In genomic region chr17:57941384-57942370, GRCh38 we compare ENCODE assay signal across 11 cellular contexts. TPM values are rescaled to one million over a fixed set of nuclear protein-coding genes. Genes with fewer than 3 reads are reported as not detected.
A peak's percentile ranks its signal among the peaks of the same experiment; 100 is the strongest.
DNase-seq lines count a peak whose midpoint lies in the region; ATAC-seq and TF ChIP-seq lines count a peak whose summit lies in the region.
"Had no signal": no experiment of that assay in that cellular context is flagged by ENCODE, and none has a peak within 500 bp of the region (broad histone marks: within the 10 kb centered on the region; RNA-seq: fewer than 3 reads in every experiment).

No MANE protein-coding gene starts in this region.

- H3K79me2 ChIP-seq in OCI-LY7 (ENCODE audit: insufficient read depth, low read depth, low read length) = no peaks in the 10 kb centered on the region
- peaks cover 74% of the 10 kb centered on the region for H3K79me2 ChIP-seq in hepatocyte

- H3K4me1 Mint-ChIP-seq in T-helper 17 cell = peaks cover 13% of the 10 kb centered on the region
- peaks cover 32% of the 10 kb centered on the region for H3K4me1 Mint-ChIP-seq in stimulated activated naive CD8-positive, alpha-beta T cell treated with anti-CD3 and anti-CD28 coated beads, Interleukin-15, amount 100 ng/mL, for 72 hours

- BruUV-seq in OCI-LY7 (replicated peaks; lab: Mats Ljungman, UMichigan) = no TSS peak

- POLR2A ChIA-PET in OCI-LY7 (lab: Charles Lee) = interaction anchor here (0.6 to 1.0 kb wide), 4 partner anchors 37 to 117 kb away, joined by 3 to 4 read pairs (median 3); no protein-coding TSS in a partner anchor

- DNase-seq in OCI-LY7 (ENCODE audit: low spot score) = no peak
- peak; percentile 57 for DNase-seq in islet precursor cell
- no peak for DNase-seq in T-helper 17 cell
- no peak for DNase-seq in stimulated activated naive CD8-positive, alpha-beta T cell treated with anti-CD3 and anti-CD28 coated beads, Interleukin-15, amount 100 ng/mL, for 72 hours
- no peak for DNase-seq in hepatocyte (ENCODE audit: low spot score)
- DNase-seq: CD4-positive, alpha-beta T cell; midbrain; Peyer's patch had no signal

- no peak for TF ChIP-seq CTCF in OCI-LY7 (conservative IDR thresholded peaks at IDR 0.05; ENCODE audit: low read length)
- no peak for TF ChIP-seq CTCF in hepatocyte (IDR thresholded peaks at IDR 0.05; ENCODE audit: poor library complexity)

- H3K9me3 ChIP-seq in BLaER1 treated with 17β-estradiol and CSF1 and Interleukin-3, amounts not matched to agents 10 nM and 100 nM (replicated peaks in 1 of 11) = no peaks in the 10 kb centered on the region
- H3K9me3 ChIP-seq in OCI-LY7 (ENCODE audit: low read length) (no peaks in the 10 kb centered on the region), T-helper 17 cell (ENCODE audit: control insufficient read depth, low read length, poor library complexity, severe bottlenecking) (no peaks in the 10 kb centered on the region), hepatocyte (ENCODE audit: low read depth) (no peaks in the 10 kb centered on the region)
- H3K9me3 ChIP-seq: Peyer's patch had no signal

- H3K9me2 ChIP-seq in OCI-LY7 (ENCODE audit: insufficient read depth, low read length) (no peaks in the 10 kb centered on the region), hepatocyte (replicated peaks; ENCODE audit: insufficient read depth) (no peaks in the 10 kb centered on the region)

- peaks cover 0 to 36% (median 0%) of the 10 kb centered on the region in 11 experiments; a peak in 5 of 22 replicates for H4K20me1 ChIP-seq in BLaER1 treated with 17β-estradiol and CSF1 and Interleukin-3, amounts not matched to agents 10 nM and 100 nM
- no peaks in the 10 kb centered on the region; the same call in 1 of the 2 replicates for H4K20me1 ChIP-seq in OCI-LY7 (ENCODE audit: insufficient read depth, low read length)
- H4K20me1 ChIP-seq in hepatocyte (ENCODE audit: insufficient read depth, poor library complexity, severe bottlenecking) = no peaks in the 10 kb centered on the region

- WGBS in hepatocyte (ENCODE audit: low lambda C conversion rate, missing lambda C conversion rate) = 78% methylated on average over 10 of the region's 10 CpGs

- H3K4me3 Mint-ChIP-seq in T-helper 17 cell = no peak overlapping the region
- no peak overlapping the region for H3K4me3 Mint-ChIP-seq in stimulated activated naive CD8-positive, alpha-beta T cell treated with anti-CD3 and anti-CD28 coated beads, Interleukin-15, amount 100 ng/mL, for 72 hours
- H3K4me3 Mint-ChIP-seq: CD4-positive, alpha-beta T cell had no signal

- H3K4me2 ChIP-seq in BLaER1 treated with 17β-estradiol and CSF1 and Interleukin-3, amounts not matched to agents 10 nM and 100 nM = peak overlapping the region; percentile 74 to 94 (median 86)
- H3K4me2 ChIP-seq in OCI-LY7 (ENCODE audit: low read length) (peak overlapping the region; percentile 70), hepatocyte (no peak overlapping the region)

- H3K27ac ChIP-seq in BLaER1 treated with 17β-estradiol and CSF1 and Interleukin-3, amounts not matched to agents 10 nM and 100 nM = peak overlapping the region in 6 of 11 experiments; percentile 70 to 92 (median 84); a peak in 13 of 22 replicates
- H3K27ac ChIP-seq in OCI-LY7 (ENCODE audit: low read depth, low read length, poor library complexity, severe bottlenecking) (no peak overlapping the region), rectal smooth muscle tissue (ENCODE audit: low read depth, low read length) (peak overlapping the region; percentile 98), hepatocyte (no peak overlapping the region)

- ATAC-seq in T-helper 17 cell (no peak), HG03378 (IDR thresholded peaks at IDR 0.05; ENCODE audit: unreplicated experiment) (no peak)
- no peak for ATAC-seq in stimulated activated naive CD8-positive, alpha-beta T cell treated with anti-CD3 and anti-CD28 coated beads, Interleukin-15, amount 100 ng/mL, for 72 hours

- H2AFZ ChIP-seq in OCI-LY7 (ENCODE audit: low read length) (no peak overlapping the region), hepatocyte (no peak overlapping the region)

- no peaks in the 10 kb centered on the region for H3K36me3 ChIP-seq in BLaER1 treated with 17β-estradiol and CSF1 and Interleukin-3, amounts not matched to agents 10 nM and 100 nM
- H3K36me3 ChIP-seq in OCI-LY7 (ENCODE audit: insufficient read depth, low read length) (no peaks in the 10 kb centered on the region), rectal smooth muscle tissue (ENCODE audit: control insufficient read depth, insufficient read depth, low read length) (no peaks in the 10 kb centered on the region), hepatocyte (replicated peaks; ENCODE audit: insufficient read depth, low read depth) (no peaks in the 10 kb centered on the region)
- H3K36me3 ChIP-seq: Peyer's patch had no signal

- H3K9me3 Mint-ChIP-seq in stimulated activated naive CD8-positive, alpha-beta T cell treated with anti-CD3 and anti-CD28 coated beads, Interleukin-15, amount 100 ng/mL, for 72 hours = no peaks in the 10 kb centered on the region
- H3K9me3 Mint-ChIP-seq: CD4-positive, alpha-beta T cell had no signal

- no peak overlapping the region for H3K27ac Mint-ChIP-seq in T-helper 17 cell
- peak overlapping the region in 1 of 2 donors; percentile 62 for H3K27ac Mint-ChIP-seq in stimulated activated naive CD8-positive, alpha-beta T cell treated with anti-CD3 and anti-CD28 coated beads, Interleukin-15, amount 100 ng/mL, for 72 hours
- H3K27ac Mint-ChIP-seq: CD4-positive, alpha-beta T cell had no signal

- CTCF ChIA-PET in OCI-LY7 (lab: Charles Lee; ENCODE audit: unreplicated experiment) = no interaction called here

- H3K4me1 ChIP-seq in BLaER1 treated with 17β-estradiol and CSF1 and Interleukin-3, amounts not matched to agents 10 nM and 100 nM = peaks cover 74 to 100% (median 94%) of the 10 kb centered on the region in 10 experiments
- H3K4me1 ChIP-seq in OCI-LY7 (ENCODE audit: insufficient read depth, low read length, poor library complexity, severe bottlenecking) (peaks cover 40% of the 10 kb centered on the region), rectal smooth muscle tissue (ENCODE audit: control insufficient read depth, insufficient read depth, low read length) (peaks cover 89% of the 10 kb centered on the region), hepatocyte (ENCODE audit: insufficient read depth) (peaks cover 48% of the 10 kb centered on the region)

- peaks cover 0 to 4% (median 0%) of the 10 kb centered on the region in 11 experiments; a peak in 1 of 22 replicates for H3K27me3 ChIP-seq in BLaER1 treated with 17β-estradiol and CSF1 and Interleukin-3, amounts not matched to agents 10 nM and 100 nM
- no peaks in the 10 kb centered on the region for H3K27me3 ChIP-seq in rectal smooth muscle tissue (ENCODE audit: control insufficient read depth, insufficient read depth, low read length)
- no peaks in the 10 kb centered on the region for H3K27me3 ChIP-seq in hepatocyte
- H3K27me3 ChIP-seq: Peyer's patch had no signal

- H3K27me3 Mint-ChIP-seq in T-helper 17 cell = peaks cover 38% of the 10 kb centered on the region
- peaks cover 35% of the 10 kb centered on the region for H3K27me3 Mint-ChIP-seq in stimulated activated naive CD8-positive, alpha-beta T cell treated with anti-CD3 and anti-CD28 coated beads, Interleukin-15, amount 100 ng/mL, for 72 hours

- intact Hi-C loops in OCI-LY7 (cut with micrococcal nuclease; ENCODE audit: unreplicated experiment) = no loop called here

- H3K36me3 Mint-ChIP-seq in T-helper 17 cell (ENCODE audit: low read depth) = peaks cover 3% of the 10 kb centered on the region

- H3K4me3 ChIP-seq in BLaER1 treated with 17β-estradiol and CSF1 and Interleukin-3, amounts not matched to agents 10 nM and 100 nM = no peak overlapping the region; a peak in 2 of 20 replicates
- no peak overlapping the region for H3K4me3 ChIP-seq in OCI-LY7 (ENCODE audit: low read depth, low read length, poor library complexity, severe bottlenecking)
- peak overlapping the region; percentile 17 for H3K4me3 ChIP-seq in rectal smooth muscle tissue (ENCODE audit: low read length)
- H3K4me3 ChIP-seq in hepatocyte = no peak overlapping the region
- H3K4me3 ChIP-seq: Peyer's patch had no signal

- peak overlapping the region in 5 of 11 experiments; percentile 33 to 78 (median 73); a peak in 7 of 22 replicates for H3K9ac ChIP-seq in BLaER1 treated with 17β-estradiol and CSF1 and Interleukin-3, amounts not matched to agents 10 nM and 100 nM
- no peak overlapping the region for H3K9ac ChIP-seq in rectal smooth muscle tissue (ENCODE audit: low read length)

RNA-seq across cellular contexts. Expression of gene CUEDC1, which starts 13.5 kb away (rescaled TPM):
- total RNA-seq in OCI-LY7 (2014; rRNA removed; shearing (Covaris generic)) = not detected in 2 replicates
- 0.13 and 0.74 TPM in 2 replicates for total RNA-seq in OCI-LY7 (2022)
- total RNA-seq in T-helper 17 cell = under 1 TPM; 0.21 to 0.82 TPM
- total RNA-seq in hepatocyte = 9.3 and 11.6 TPM in 2 replicates
- polyA plus RNA-seq in hepatocyte = 23.3 and 27.4 TPM in 2 replicates

RNA-seq across cellular contexts. Expression of gene VEZF1, which starts 46.4 kb away (rescaled TPM):
- 19.0 and 22.6 TPM in 2 replicates for total RNA-seq in OCI-LY7 (2014; rRNA removed; shearing (Covaris generic))
- total RNA-seq in OCI-LY7 (2022) = 35.4 and 36.4 TPM in 2 replicates
- total RNA-seq in T-helper 17 cell = 10 to 100 TPM; 41.7 to 48.7 TPM
- total RNA-seq in hepatocyte = 56.0 and 57.3 TPM in 2 replicates
- polyA plus RNA-seq in hepatocyte = 19.1 and 20.9 TPM in 2 replicates

Comparison
In these comparisons a context has a peak if more than half of its experiments do, and no peak if none do; other contexts are left out.
1. H3K27ac ChIP-seq: peak in BLaER1 treated with 17β-estradiol and CSF1 and Interleukin-3, amounts not matched to agents 10 nM and 100 nM (6 of 11) and rectal smooth muscle tissue (single experiment); none in OCI-LY7 (single experiment) and hepatocyte (single experiment).